In the genomic region with DNA sequence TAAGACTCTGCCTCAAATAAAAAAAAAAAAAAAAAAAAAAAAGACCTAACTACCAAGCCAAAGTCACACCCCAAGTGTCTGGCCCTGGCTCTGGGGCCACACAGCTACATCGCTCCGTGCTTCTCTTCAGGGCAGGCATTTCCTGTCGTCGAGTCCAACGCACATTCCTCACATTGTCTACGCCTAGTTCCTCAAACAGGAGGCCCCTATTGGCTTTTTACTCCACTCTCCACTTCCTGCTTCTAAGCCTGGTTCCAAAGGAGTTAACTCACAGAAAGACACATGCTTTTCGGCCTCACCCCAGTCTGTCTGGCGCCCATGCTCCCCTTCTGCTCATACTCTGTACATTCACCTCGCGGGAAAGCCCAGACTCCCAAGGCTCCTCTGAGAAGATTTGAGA, we compare ENCODE assay signal across 8 cellular contexts. TPM values are rescaled to one million over a fixed set of nuclear protein-coding genes. Genes with fewer than 3 reads are reported as not detected.
DNase-seq lines count a peak whose midpoint lies in the region; ATAC-seq, FAIRE-seq and TF ChIP-seq lines count a peak whose summit lies in the region.

No MANE protein-coding gene starts in this region.

- H3K36me3 Mint-ChIP-seq in osteocyte (ENCODE audit: unreplicated experiment): no peaks in the 10 kb centered on the region

- no peak for ATAC-seq in GM21390 (IDR thresholded peaks at IDR 0.05; ENCODE audit: unreplicated experiment)

- H3K27me3 Mint-ChIP-seq in osteocyte (ENCODE audit: unreplicated experiment): peaks cover 22% of the 10 kb centered on the region

- peaks cover 4% of the 10 kb centered on the region for H3K27me3 ChIP-seq in WERI-Rb-1 (ENCODE audit: insufficient read depth, low read depth, severe bottlenecking)

- H3K36me3 ChIP-seq in WERI-Rb-1: no peaks in the 10 kb centered on the region

- no peaks in the 10 kb centered on the region for H3K9me3 ChIP-seq in WERI-Rb-1 (ENCODE audit: severe bottlenecking)

- H3K4me3 ChIP-seq in GM12864 (ENCODE audit: low read depth, low read length) (no peak overlapping the region), fibroblast of the aortic adventitia (ENCODE audit: low read depth, low read length) (no peak overlapping the region), WERI-Rb-1 (ENCODE audit: low read depth, low read length) (no peak overlapping the region)

- H3K4me1 Mint-ChIP-seq in osteocyte (ENCODE audit: unreplicated experiment): peaks cover 5% of the 10 kb centered on the region

- H3K27ac ChIP-seq in WERI-Rb-1: no peak overlapping the region

- H3K9me3 Mint-ChIP-seq in osteocyte (ENCODE audit: unreplicated experiment): no peaks in the 10 kb centered on the region

- no peak overlapping the region for H3K4me3 Mint-ChIP-seq in osteocyte (ENCODE audit: unreplicated experiment)

- no peak for FAIRE-seq in GM12892 (lab: Jason Lieb, UNC)

- DNase-seq in GM12864 (ENCODE audit: low read depth): peak; percentile 4
- peak; percentile 30 for DNase-seq in RPMI7951 (ENCODE audit: low read depth)
- peak; percentile 86 for DNase-seq in fibroblast of the aortic adventitia (ENCODE audit: low read depth)
- DNase-seq in osteocyte (ENCODE audit: extremely low spot score, unreplicated experiment): no peak
- no peak for DNase-seq in GM12892 (ENCODE audit: insufficient read length)
- DNase-seq in NCI-H345 treated with DMSO at 0.1 percent for 48 hours (lab: John Stamatoyannopoulos, UW; ENCODE audit: unreplicated experiment): no peak
- no peak for DNase-seq in WERI-Rb-1

- no peak for TF ChIP-seq POLR2A in GM12892 (IDR thresholded peaks at IDR 0.05; ENCODE audit: low read depth, low read length)

- peak overlapping the region; percentile 42 for H3K27ac Mint-ChIP-seq in osteocyte (ENCODE audit: unreplicated experiment)

- TF ChIP-seq CTCF in GM12864 (IDR thresholded peaks at IDR 0.05; ENCODE audit: low read depth, low read length, missing control alignments): no peak
- no peak for TF ChIP-seq CTCF in fibroblast of the aortic adventitia (IDR thresholded peaks at IDR 0.05; ENCODE audit: insufficient read depth, low read length)
- no peak for TF ChIP-seq CTCF in osteocyte (IDR thresholded peaks at IDR 0.05)
- TF ChIP-seq CTCF in WERI-Rb-1 (IDR thresholded peaks at IDR 0.05; ENCODE audit: low read depth, low read length): no peak

RNA-seq across cellular contexts. Expression of gene KNG1, which starts 28.8 kb away (rescaled TPM):
- not detected in 2 replicates for total RNA-seq in RPMI7951 (2014; rRNA removed; shearing (Covaris generic))
- total RNA-seq in fibroblast of the aortic adventitia (ENCODE audit: low replicate concordance): not detected in 2 replicates
- total RNA-seq in osteocyte: not detected in 2 replicates
- not detected for polyA plus RNA-seq in GM12892 (2012; ENCODE audit: missing spikeins)

RNA-seq across cellular contexts. Expression of gene EIF4A2, which starts 37.4 kb away (rescaled TPM):
- 465 and 511 TPM in 2 replicates for total RNA-seq in RPMI7951 (2014; rRNA removed; shearing (Covaris generic))
- total RNA-seq in fibroblast of the aortic adventitia (ENCODE audit: low replicate concordance) (383 and 640 TPM in 2 replicates), osteocyte (356 and 408 TPM in 2 replicates)
- polyA plus RNA-seq in GM12892 (2012; ENCODE audit: missing spikeins): 593 TPM

Comparison
In these comparisons a context has a peak if more than half of its experiments do, and no peak if none do; other contexts are left out.
1. DNase-seq: peak in GM12864 (single experiment), RPMI7951 (single experiment) and fibroblast of the aortic adventitia (single experiment); none in osteocyte (single experiment), GM12892 (single experiment), NCI-H345 treated with DMSO at 0.1 percent for 48 hours (single experiment) and WERI-Rb-1 (single experiment).